1 cellular context compared by ENCODE assay signal in the genomic region with DNA sequence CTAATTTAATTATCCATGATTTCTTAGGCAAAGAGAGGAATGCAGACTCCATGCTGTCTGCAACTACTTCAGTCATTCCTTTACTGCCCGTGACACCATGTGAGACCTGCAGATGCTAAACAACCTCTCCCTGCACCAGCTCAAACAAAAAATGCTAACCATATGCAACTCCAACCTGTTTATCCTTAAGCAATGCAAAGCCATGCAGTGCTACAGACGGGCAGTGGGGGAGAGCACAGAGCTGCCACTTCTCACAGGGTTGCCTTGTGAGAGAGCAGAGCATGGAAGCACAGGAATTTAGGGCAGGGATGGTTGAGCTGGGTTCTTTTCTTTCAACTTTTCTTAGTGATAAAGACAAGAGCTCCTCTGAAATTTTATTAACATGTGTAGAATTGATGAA.
TF ChIP-seq lines count a peak whose summit lies in the region.

No MANE protein-coding gene starts in this region.

TF ChIP-seq in neural cell, 6 proteins besides CTCF, POLR2A, EP300 and RAD21:
- TF ChIP-seq, protein P1, sequence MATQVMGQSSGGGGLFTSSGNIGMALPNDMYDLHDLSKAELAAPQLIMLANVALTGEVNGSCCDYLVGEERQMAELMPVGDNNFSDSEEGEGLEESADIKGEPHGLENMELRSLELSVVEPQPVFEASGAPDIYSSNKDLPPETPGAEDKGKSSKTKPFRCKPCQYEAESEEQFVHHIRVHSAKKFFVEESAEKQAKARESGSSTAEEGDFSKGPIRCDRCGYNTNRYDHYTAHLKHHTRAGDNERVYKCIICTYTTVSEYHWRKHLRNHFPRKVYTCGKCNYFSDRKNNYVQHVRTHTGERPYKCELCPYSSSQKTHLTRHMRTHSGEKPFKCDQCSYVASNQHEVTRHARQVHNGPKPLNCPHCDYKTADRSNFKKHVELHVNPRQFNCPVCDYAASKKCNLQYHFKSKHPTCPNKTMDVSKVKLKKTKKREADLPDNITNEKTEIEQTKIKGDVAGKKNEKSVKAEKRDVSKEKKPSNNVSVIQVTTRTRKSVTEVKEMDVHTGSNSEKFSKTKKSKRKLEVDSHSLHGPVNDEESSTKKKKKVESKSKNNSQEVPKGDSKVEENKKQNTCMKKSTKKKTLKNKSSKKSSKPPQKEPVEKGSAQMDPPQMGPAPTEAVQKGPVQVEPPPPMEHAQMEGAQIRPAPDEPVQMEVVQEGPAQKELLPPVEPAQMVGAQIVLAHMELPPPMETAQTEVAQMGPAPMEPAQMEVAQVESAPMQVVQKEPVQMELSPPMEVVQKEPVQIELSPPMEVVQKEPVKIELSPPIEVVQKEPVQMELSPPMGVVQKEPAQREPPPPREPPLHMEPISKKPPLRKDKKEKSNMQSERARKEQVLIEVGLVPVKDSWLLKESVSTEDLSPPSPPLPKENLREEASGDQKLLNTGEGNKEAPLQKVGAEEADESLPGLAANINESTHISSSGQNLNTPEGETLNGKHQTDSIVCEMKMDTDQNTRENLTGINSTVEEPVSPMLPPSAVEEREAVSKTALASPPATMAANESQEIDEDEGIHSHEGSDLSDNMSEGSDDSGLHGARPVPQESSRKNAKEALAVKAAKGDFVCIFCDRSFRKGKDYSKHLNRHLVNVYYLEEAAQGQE (IDR thresholded peaks at IDR 0.05; ENCODE audit: borderline replicate concordance), result no peak
- TF ChIP-seq SMC3 (conservative IDR thresholded peaks at IDR 0.05; ENCODE audit: poor library complexity) (no peak), POLR2AphosphoS5 (IDR thresholded peaks at IDR 0.05) (no peak), TAF1 (IDR thresholded peaks at IDR 0.05; ENCODE audit: low read depth) (no peak)
